ENCODE assay signal across 9 cellular contexts in genomic region chr11:6474423-6474792, GRCh38. TPM values are rescaled to one million over a fixed set of nuclear protein-coding genes. Genes with fewer than 3 reads are reported as not detected.
DNase-seq lines count a peak whose midpoint lies in the region; ATAC-seq and TF ChIP-seq lines count a peak whose summit lies in the region.
"Had no signal": no experiment of that assay in that cellular context is flagged by ENCODE, and none has a peak within 500 bp of the region (broad histone marks: within the 10 kb centered on the region; RNA-seq: fewer than 3 reads in every experiment).

No MANE protein-coding gene starts in this region.

- intact Hi-C loops in body of pancreas (cut with DNase I) = no loop called here

- peaks cover 23% of the 10 kb centered on the region for H3K36me3 Mint-ChIP-seq in activated naive CD4-positive, alpha-beta T cell treated with anti-CD3 and anti-CD28 coated beads, Interleukin-2, amount 10 ng/mL, durations not matched to agents 7 days and 5 days
- H3K36me3 Mint-ChIP-seq in memory B cell (peaks cover 5% of the 10 kb centered on the region), type B pancreatic cell (peaks cover 6% of the 10 kb centered on the region)

- no peaks in the 10 kb centered on the region for H3K9me3 ChIP-seq in body of pancreas

- 33 to 48% methylated on average over 6 of the region's 6 CpGs for WGBS in body of pancreas, 2 donors

- peaks cover 18% of the 10 kb centered on the region for H3K27me3 Mint-ChIP-seq in activated naive CD4-positive, alpha-beta T cell treated with anti-CD3 and anti-CD28 coated beads, Interleukin-2, amount 10 ng/mL, durations not matched to agents 7 days and 5 days
- H3K27me3 Mint-ChIP-seq in memory B cell (no peaks in the 10 kb centered on the region), type B pancreatic cell (no peaks in the 10 kb centered on the region)

- peak overlapping the region in 1 of 2 donors; percentile 25 for H3K4me3 ChIP-seq in body of pancreas

- no peaks in the 10 kb centered on the region for H3K27me3 ChIP-seq in body of pancreas

- no peaks in the 10 kb centered on the region for H3K9me3 Mint-ChIP-seq in activated naive CD4-positive, alpha-beta T cell treated with anti-CD3 and anti-CD28 coated beads, Interleukin-2, amount 10 ng/mL, durations not matched to agents 7 days and 5 days
- H3K9me3 Mint-ChIP-seq in memory B cell = no peaks in the 10 kb centered on the region
- no peaks in the 10 kb centered on the region for H3K9me3 Mint-ChIP-seq in type B pancreatic cell

- no peak for TF ChIP-seq POLR2A in body of pancreas (IDR thresholded peaks at IDR 0.05)

- TF ChIP-seq CTCF in body of pancreas (IDR thresholded peaks at IDR 0.05) (no peak), type B pancreatic cell (conservative IDR thresholded peaks at IDR 0.05) (no peak)

- no peak for DNase-seq in activated naive CD4-positive, alpha-beta T cell treated with anti-CD3 and anti-CD28 coated beads, Interleukin-2, amount 10 ng/mL, durations not matched to agents 7 days and 5 days
- no peak for DNase-seq in activated naive CD4-positive, alpha-beta T cell treated with Interleukin-2 at 50 U/mL for 16 hours
- DNase-seq in body of pancreas (no peak), memory B cell (ENCODE audit: low spot score in 2 of 2) (no peak), type B pancreatic cell (ENCODE audit: extremely low spot score, unreplicated experiment) (no peak), 8988T (no peak), EL (no peak)
- DNase-seq in stimulated activated CD4-positive, alpha-beta T cell treated with anti-CD3 and anti-CD28 coated beads, Interleukin-15, amount 100 ng/mL, for 24 hours = no peak

- H3K36me3 ChIP-seq in body of pancreas (replicated peaks in 1 of 2; ENCODE audit: insufficient read depth in 1 of 2, low read depth in 2 of 2) = peaks cover 0 to 10% of the 10 kb centered on the region in 2 donors

- H3K4me1 Mint-ChIP-seq in activated naive CD4-positive, alpha-beta T cell treated with anti-CD3 and anti-CD28 coated beads, Interleukin-2, amount 10 ng/mL, durations not matched to agents 7 days and 5 days = peaks cover 28% of the 10 kb centered on the region
- H3K4me1 Mint-ChIP-seq in memory B cell = peaks cover 6% of the 10 kb centered on the region
- peaks cover 22% of the 10 kb centered on the region for H3K4me1 Mint-ChIP-seq in type B pancreatic cell (ENCODE audit: unreplicated experiment)

- peak overlapping the region; percentile 73 for H3K4me3 Mint-ChIP-seq in activated naive CD4-positive, alpha-beta T cell treated with anti-CD3 and anti-CD28 coated beads, Interleukin-2, amount 10 ng/mL, durations not matched to agents 7 days and 5 days
- H3K4me3 Mint-ChIP-seq in memory B cell (peak overlapping the region; percentile 86), type B pancreatic cell (peak overlapping the region; percentile 90)

- ATAC-seq in body of pancreas (no peak), memory B cell (ENCODE audit: low read depth) (no peak)

- CTCF ChIA-PET in activated naive CD4-positive, alpha-beta T cell treated with anti-CD3 and anti-CD28 coated beads, Interleukin-2, amount 10 ng/mL, durations not matched to agents 7 days and 5 days (lab: Charles Lee) = interaction anchor here (3.8 kb wide), 1 partner anchor 96 kb away, joined by 20 read pairs; no protein-coding TSS in a partner anchor

- H3K27ac ChIP-seq in body of pancreas = peak overlapping the region; percentile 90 to 97 (median 96)

- H3K27ac Mint-ChIP-seq in activated naive CD4-positive, alpha-beta T cell treated with anti-CD3 and anti-CD28 coated beads, Interleukin-2, amount 10 ng/mL, durations not matched to agents 7 days and 5 days = no peak overlapping the region
- no peak overlapping the region for H3K27ac Mint-ChIP-seq in memory B cell
- peak overlapping the region; percentile 85 for H3K27ac Mint-ChIP-seq in type B pancreatic cell

- peaks cover 58% of the 10 kb centered on the region for H3K4me1 ChIP-seq in body of pancreas

RNA-seq across cellular contexts. Expression of gene TRIM3, which starts 0.7 kb away (rescaled TPM):
- total RNA-seq in body of pancreas (10 to 100 TPM; 22.1 to 24.9 TPM), type B pancreatic cell (ENCODE audit: low replicate concordance) (15.6 and 22.9 TPM in 2 replicates)

RNA-seq across cellular contexts. Expression of gene ARFIP2, which starts 6.7 kb away (rescaled TPM):
- total RNA-seq in body of pancreas = 10 to 100 TPM; 47.2 to 82.7 TPM
- 60.9 and 77.3 TPM in 2 replicates for total RNA-seq in type B pancreatic cell (ENCODE audit: low replicate concordance)

RNA-seq across cellular contexts. Expression of gene TIMM10B, which starts 6.9 kb away (rescaled TPM):
- 10 to 100 TPM; 17.1 to 22.3 TPM for total RNA-seq in body of pancreas
- 31.2 and 35.7 TPM in 2 replicates for total RNA-seq in type B pancreatic cell (ENCODE audit: low replicate concordance)

RNA-seq across cellular contexts. Expression of gene DNHD1, which starts 22.7 kb away (rescaled TPM):
- total RNA-seq in body of pancreas = 10 to 100 TPM; 14.5 to 19.1 TPM
- 5.6 and 9.9 TPM in 2 replicates for total RNA-seq in type B pancreatic cell (ENCODE audit: low replicate concordance)

RNA-seq across cellular contexts. Expression of gene HPX, which starts 33.6 kb away (rescaled TPM):
- total RNA-seq in body of pancreas = 1 to 10 TPM in 1 of 2 donors, not detected in 1; 1.3 TPM
- total RNA-seq in type B pancreatic cell (ENCODE audit: low replicate concordance) = 1.5 and 1.9 TPM in 2 replicates
- total RNA-seq: M059J had no signal
